ENCODE assay signal across 8 cellular contexts in genomic region chr1:11805454-11806306, GRCh38. TPM values are rescaled to one million over a fixed set of nuclear protein-coding genes. Genes with fewer than 3 reads are reported as not detected.
A peak's percentile ranks its signal among the peaks of the same experiment; 100 is the strongest.
DNase-seq lines count a peak whose midpoint lies in the region; ATAC-seq and TF ChIP-seq lines count a peak whose summit lies in the region.

TSS of gene CLCN6 (plus strand) at chr1:11806191. CDS start at chr1:11806263, 72 bp downstream.
TSS of gene MTHFR (minus strand) at chr1:11805964. CDS start at chr1:11803116, 2,848 bp downstream.

- peak; percentile 93 for DNase-seq in NCI-H1694 treated with DMSO at 0.1 percent for 48 hours (lab: John Stamatoyannopoulos, UW)
- peak; percentile 95 to 98 (median 97) for DNase-seq in T-helper 17 cell
- DNase-seq in right atrium auricular region (ENCODE audit: low spot score): peak; percentile 100
- peak; percentile 96 for DNase-seq in pulmonary artery endothelial cell (ENCODE audit: low read depth, low spot score)
- DNase-seq in uterus: peak; percentile 99 to 100

- intact Hi-C loops in uterus (cut with DNase I; ENCODE audit: low total_unique reads): loop anchor here (10.0 kb wide), 1 partner anchor 71 kb away; the partner anchor contains the start of gene AGTRAP

- H3K4me3 Mint-ChIP-seq in T-helper 17 cell: peak within 1 kb of the TSS; percentile 99

- H3K4me1 Mint-ChIP-seq in T-helper 17 cell: peaks cover 33% of the 10 kb centered on the region

- no peak for TF ChIP-seq CTCF in right atrium auricular region (IDR thresholded peaks at IDR 0.05)
- TF ChIP-seq CTCF in uterus (IDR thresholded peaks at IDR 0.05): peak in 2 of 4 experiments; percentile 17 to 20

- H3K36me3 ChIP-seq in right atrium auricular region: peaks cover 27% of the 10 kb centered on the region
- no peaks in the 10 kb centered on the region for H3K36me3 ChIP-seq in uterus

- H3K4me3 ChIP-seq in right atrium auricular region (peak within 1 kb of the TSS; percentile 75 to 83), uterus (peak within 1 kb of the TSS; percentile 62 to 76)

- peak; percentile 86 for ATAC-seq in HG02885 (IDR thresholded peaks at IDR 0.05; ENCODE audit: poor library complexity, unreplicated experiment)
- peak; percentile 92 for ATAC-seq in T-helper 17 cell

- H3K27ac Mint-ChIP-seq in T-helper 17 cell: peak within 1 kb of the TSS; percentile 96

- H3K27ac ChIP-seq in angular gyrus (ENCODE audit: low read depth, low read length) (peak within 1 kb of the TSS; percentile 94), right atrium auricular region (peak within 1 kb of the TSS; percentile 96 to 98), uterus (peak within 1 kb of the TSS; percentile 99)

- H3K27me3 ChIP-seq in right atrium auricular region: no peaks in the 10 kb centered on the region
- H3K27me3 ChIP-seq in uterus: no peaks in the 10 kb centered on the region

- peak; percentile 86 for TF ChIP-seq POLR2A in GM15510 (IDR thresholded peaks at IDR 0.05; ENCODE audit: borderline replicate concordance, extremely low read depth, insufficient read length)
- TF ChIP-seq POLR2A in uterus (IDR thresholded peaks at IDR 0.05): peak; percentile 98 to 99

- H3K27me3 Mint-ChIP-seq in T-helper 17 cell: no peaks in the 10 kb centered on the region

- no peaks in the 10 kb centered on the region for H3K36me3 Mint-ChIP-seq in T-helper 17 cell (ENCODE audit: low read depth)

- H3K9me3 ChIP-seq in T-helper 17 cell (ENCODE audit: control insufficient read depth, low read length, poor library complexity, severe bottlenecking) (no peaks in the 10 kb centered on the region), right atrium auricular region (no peaks in the 10 kb centered on the region), uterus (no peaks in the 10 kb centered on the region)

- H3K4me1 ChIP-seq in right atrium auricular region: peaks cover 0 to 75% of the 10 kb centered on the region in 2 donors
- peaks cover 6 to 23% of the 10 kb centered on the region in 2 donors for H3K4me1 ChIP-seq in uterus

RNA-seq across cellular contexts. Expression of gene CLCN6, which starts in this region (rescaled TPM):
- 10 to 100 TPM; 11.7 to 13.8 TPM for total RNA-seq in T-helper 17 cell
- total RNA-seq in right atrium auricular region: 10 to 100 TPM; 14.8 to 15.2 TPM
- total RNA-seq in pulmonary artery endothelial cell: 8.1 and 12.4 TPM in 2 replicates
- 10 to 100 TPM; 14.6 to 31.5 (median 22.7) TPM for total RNA-seq in uterus

RNA-seq across cellular contexts. Expression of gene MTHFR, which starts in this region (rescaled TPM):
- total RNA-seq in T-helper 17 cell (10 to 100 TPM; 31.5 to 35.1 TPM), right atrium auricular region (10 to 100 TPM; 38.5 to 53.9 TPM), pulmonary artery endothelial cell (17.4 and 29.7 TPM in 2 replicates), uterus (10 to 100 TPM; 15.0 to 56.8 (median 29.9) TPM)

Comparison
In these comparisons a context has a peak if more than half of its experiments do, and no peak if none do; other contexts are left out.
1. Peak in every context shown above with its lines: DNase-seq, ATAC-seq, H3K4me3 ChIP-seq and H3K27ac ChIP-seq.